8 cellular contexts compared by ENCODE assay signal in the genomic region with DNA sequence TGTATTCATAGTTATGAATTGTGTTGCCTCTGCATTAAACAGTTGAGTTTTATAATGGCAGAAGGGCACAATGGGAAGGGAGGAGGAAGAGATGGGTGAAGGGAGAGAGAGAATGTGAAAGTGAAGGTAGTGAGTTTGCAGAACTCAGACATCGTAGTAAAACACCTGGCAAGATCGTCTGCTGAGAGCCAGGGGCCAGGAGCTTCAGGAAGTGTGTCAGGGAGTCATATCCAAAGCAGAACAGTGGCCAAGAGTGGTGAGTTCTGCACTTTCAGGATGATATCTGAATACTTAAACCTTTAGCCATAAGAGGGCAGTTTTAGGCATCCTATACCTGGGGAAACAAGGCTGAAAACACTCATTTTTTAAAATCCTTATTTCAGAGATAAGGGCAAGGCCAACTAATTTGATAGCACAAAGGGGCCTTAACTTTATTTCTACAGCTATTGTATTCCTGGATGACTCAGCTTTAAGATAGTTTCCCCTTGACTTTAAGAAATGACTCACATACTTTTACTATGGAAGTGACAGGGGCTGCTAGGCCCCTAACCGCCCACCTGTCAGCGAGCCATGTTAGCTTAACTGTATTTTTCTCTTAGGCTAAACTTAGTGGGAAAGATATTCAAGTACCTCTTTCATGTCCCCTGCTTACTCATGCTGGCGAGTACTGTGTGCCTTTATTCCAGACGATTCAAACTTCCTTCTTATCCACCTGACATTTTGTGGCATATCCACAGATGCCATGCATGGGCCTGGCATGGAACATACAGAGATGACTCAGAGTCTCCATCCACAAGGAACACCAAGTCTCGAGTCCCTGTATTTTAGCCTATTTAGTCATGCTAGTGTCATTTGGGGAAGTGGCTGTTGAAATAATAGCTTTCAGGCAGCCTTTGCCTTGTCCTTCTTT. TPM values are rescaled to one million over a fixed set of nuclear protein-coding genes. Genes with fewer than 3 reads are reported as not detected.
DNase-seq lines count a peak whose midpoint lies in the region; ATAC-seq and TF ChIP-seq lines count a peak whose summit lies in the region.

No MANE protein-coding gene starts in this region.

- H3K4me3 ChIP-seq in CD4-positive, CD25-positive, alpha-beta regulatory T cell (ENCODE audit: low read depth, low read length) = peak overlapping the region; percentile 34
- no peak overlapping the region for H3K4me3 ChIP-seq in fibroblast of mammary gland (ENCODE audit: control insufficient read depth, low read depth, low read length)

- no peaks in the 10 kb centered on the region for H3K9me3 Mint-ChIP-seq in CD4-positive, CD25-positive, alpha-beta regulatory T cell
- H3K9me3 Mint-ChIP-seq in activated CD4-positive, alpha-beta memory T cell treated with anti-CD3 and anti-CD28 coated beads, Interleukin-2, amount 10 ng/mL, durations not matched to agents 7 days and 5 days = no peaks in the 10 kb centered on the region

- no peaks in the 10 kb centered on the region for H3K27me3 Mint-ChIP-seq in CD4-positive, CD25-positive, alpha-beta regulatory T cell
- no peaks in the 10 kb centered on the region for H3K27me3 Mint-ChIP-seq in activated CD4-positive, alpha-beta memory T cell treated with anti-CD3 and anti-CD28 coated beads, Interleukin-2, amount 10 ng/mL, durations not matched to agents 7 days and 5 days

- peaks cover 19% of the 10 kb centered on the region for H3K36me3 Mint-ChIP-seq in CD4-positive, CD25-positive, alpha-beta regulatory T cell
- H3K36me3 Mint-ChIP-seq in activated CD4-positive, alpha-beta memory T cell treated with anti-CD3 and anti-CD28 coated beads, Interleukin-2, amount 10 ng/mL, durations not matched to agents 7 days and 5 days (ENCODE audit: low read depth) = peaks cover 6% of the 10 kb centered on the region

- peaks cover 6 to 19% (median 10%) of the 10 kb centered on the region in 4 donors for H3K4me1 Mint-ChIP-seq in CD4-positive, CD25-positive, alpha-beta regulatory T cell
- peaks cover 13% of the 10 kb centered on the region for H3K4me1 Mint-ChIP-seq in activated CD4-positive, alpha-beta memory T cell treated with anti-CD3 and anti-CD28 coated beads, Interleukin-2, amount 10 ng/mL, durations not matched to agents 7 days and 5 days

- peaks cover 19% of the 10 kb centered on the region for H3K36me3 ChIP-seq in CD4-positive, CD25-positive, alpha-beta regulatory T cell (ENCODE audit: control insufficient read depth, insufficient read depth, low read length)

- no peak overlapping the region for H3K27ac ChIP-seq in CD4-positive, CD25-positive, alpha-beta regulatory T cell (ENCODE audit: insufficient read depth, low read length, poor library complexity, severe bottlenecking)

- no peak for TF ChIP-seq CTCF in fibroblast of mammary gland (conservative IDR thresholded peaks at IDR 0.05; ENCODE audit: control insufficient read depth, insufficient read depth, low read depth, low read length)

- POLR2A ChIA-PET in activated CD4-positive, alpha-beta memory T cell treated with anti-CD3 and anti-CD28 coated beads, Interleukin-2, amount 10 ng/mL, durations not matched to agents 7 days and 5 days (lab: Charles Lee) = interaction anchor here (0.6 to 2.8 kb wide), 6 partner anchors 21 to 110 kb away, joined by 3 to 13 read pairs (median 4); partner anchors contain the start of genes ABHD2 and FANCI

- peak overlapping the region; percentile 76 to 93 (median 77) for H3K27ac Mint-ChIP-seq in CD4-positive, CD25-positive, alpha-beta regulatory T cell
- peak overlapping the region; percentile 52 for H3K27ac Mint-ChIP-seq in activated CD4-positive, alpha-beta memory T cell treated with anti-CD3 and anti-CD28 coated beads, Interleukin-2, amount 10 ng/mL, durations not matched to agents 7 days and 5 days

- no peaks in the 10 kb centered on the region for H3K4me1 ChIP-seq in CD4-positive, CD25-positive, alpha-beta regulatory T cell (ENCODE audit: control insufficient read depth, insufficient read depth, low read length, poor library complexity, severe bottlenecking)

- peak in 1 of 3 donors; percentile 52 for DNase-seq in CD4-positive, CD25-positive, alpha-beta regulatory T cell
- peak; percentile 27 for DNase-seq in activated CD4-positive, alpha-beta memory T cell treated with anti-CD3 and anti-CD28 coated beads, Interleukin-2, amount 10 ng/mL, durations not matched to agents 7 days and 5 days
- peak; percentile 67 for DNase-seq in fibroblast of mammary gland (ENCODE audit: low read depth)
- peak; percentile 57 to 66 (median 65) for DNase-seq in stimulated activated CD4-positive, alpha-beta T cell treated with anti-CD3 and anti-CD28 coated beads, Interleukin-12 subunit alpha, Interleukin-12 subunit beta, amount 100 ng/mL, for 48 hours (ENCODE audit: low read depth in 2 of 3, low spot score in 1 of 3)
- no peak for DNase-seq in midbrain (lab: John Stamatoyannopoulos, UW)
- DNase-seq in ecto neural progenitor cell (ENCODE audit: low spot score) = no peak

- no peaks in the 10 kb centered on the region for H3K27me3 ChIP-seq in CD4-positive, CD25-positive, alpha-beta regulatory T cell (ENCODE audit: control insufficient read depth, insufficient read depth, low read length)

- ATAC-seq in CD4-positive, CD25-positive, alpha-beta regulatory T cell (ENCODE audit: low read depth in 2 of 2) = peak in 1 of 2 donors; percentile 37
- ATAC-seq in GM19467 (IDR thresholded peaks at IDR 0.05; ENCODE audit: unreplicated experiment) (peak; percentile 54), HG03520 (IDR thresholded peaks at IDR 0.05; ENCODE audit: unreplicated experiment) (peak; percentile 66)

- CTCF ChIA-PET in activated CD4-positive, alpha-beta memory T cell treated with anti-CD3 and anti-CD28 coated beads, Interleukin-2, amount 10 ng/mL, durations not matched to agents 7 days and 5 days (lab: Charles Lee) = interaction anchor here (1.0 to 5.6 kb wide), 9 partner anchors 11 to 263 kb away, joined by 3 to 51 read pairs (median 5); partner anchors contain the start of gene ABHD2

- peak overlapping the region in 2 of 4 donors; percentile 6 to 48 for H3K4me3 Mint-ChIP-seq in CD4-positive, CD25-positive, alpha-beta regulatory T cell
- peak overlapping the region; percentile 10 for H3K4me3 Mint-ChIP-seq in activated CD4-positive, alpha-beta memory T cell treated with anti-CD3 and anti-CD28 coated beads, Interleukin-2, amount 10 ng/mL, durations not matched to agents 7 days and 5 days

- H3K9me3 ChIP-seq in CD4-positive, CD25-positive, alpha-beta regulatory T cell (ENCODE audit: control insufficient read depth in 2 of 2, low read length in 2 of 2) = no peaks in the 10 kb centered on the region

RNA-seq across cellular contexts. Expression of gene RLBP1, which starts 53.9 kb away (rescaled TPM):
- not detected for total RNA-seq in CD4-positive, CD25-positive, alpha-beta regulatory T cell
- not detected for polyA plus RNA-seq in CD4-positive, CD25-positive, alpha-beta regulatory T cell
- not detected for total RNA-seq in activated CD4-positive, alpha-beta memory T cell treated with anti-CD3 and anti-CD28 coated beads, Interleukin-2, amount 10 ng/mL, durations not matched to agents 7 days and 5 days

Comparison
In these comparisons a context has a peak if more than half of its experiments do, and no peak if none do; other contexts are left out.
1. DNase-seq: peak in activated CD4-positive, alpha-beta memory T cell treated with anti-CD3 and anti-CD28 coated beads, Interleukin-2, amount 10 ng/mL, durations not matched to agents 7 days and 5 days (single experiment), fibroblast of mammary gland (single experiment) and stimulated activated CD4-positive, alpha-beta T cell treated with anti-CD3 and anti-CD28 coated beads, Interleukin-12 subunit alpha, Interleukin-12 subunit beta, amount 100 ng/mL, for 48 hours (3 of 3); none in midbrain (single experiment) and ecto neural progenitor cell (single experiment).